Comparison of ENCODE assay signal across 19 cellular contexts in the genomic region with DNA sequence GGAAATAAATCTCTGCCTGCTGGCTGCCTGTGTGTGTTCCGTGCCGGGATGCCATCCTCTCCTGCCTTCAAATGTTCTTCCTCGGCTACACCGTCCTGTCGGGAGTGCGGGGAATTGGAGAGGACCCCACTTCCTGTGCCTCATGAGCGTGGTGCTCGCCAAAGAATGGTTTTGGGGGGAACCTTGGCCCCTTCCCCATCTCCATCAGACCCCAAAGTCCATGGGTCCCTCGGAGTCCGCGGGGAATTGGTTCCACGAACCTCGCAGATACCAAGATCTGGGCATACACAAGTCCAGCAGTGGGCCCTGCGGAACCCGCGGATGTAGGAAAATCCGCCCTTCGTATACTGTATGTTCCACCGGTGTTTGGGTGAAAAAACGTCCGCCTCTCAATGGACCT. TPM values are rescaled to one million over a fixed set of nuclear protein-coding genes. Genes with fewer than 3 reads are reported as not detected.
DNase-seq lines count a peak whose midpoint lies in the region; ATAC-seq and TF ChIP-seq lines count a peak whose summit lies in the region.
"Had no signal": no experiment of that assay in that cellular context is flagged by ENCODE, and none has a peak within 500 bp of the region (broad histone marks: within the 10 kb centered on the region; RNA-seq: fewer than 3 reads in every experiment).

No MANE protein-coding gene starts in this region.

- CTCF ChIA-PET in Caco-2 (lab: Charles Lee), result no interaction called here

- no peaks in the 10 kb centered on the region for H3K9me3 ChIP-seq in CD4-positive, CD25-positive, alpha-beta regulatory T cell (ENCODE audit: control insufficient read depth in 2 of 2, low read length in 2 of 2)
- H3K9me3 ChIP-seq in Caco-2, result no peaks in the 10 kb centered on the region
- H3K9me3 ChIP-seq: prostate gland, SJSA1 had no signal

- no TSS peak for BruUV-seq in Caco-2 (replicated peaks; lab: Mats Ljungman, UMichigan)

- no peak overlapping the region for H3K27ac Mint-ChIP-seq in CD4-positive, CD25-positive, alpha-beta regulatory T cell
- H3K27ac Mint-ChIP-seq in Caco-2 (ENCODE audit: unreplicated experiment) (peak overlapping the region; percentile 79), naive B cell (peak overlapping the region in 2 of 6 donors; percentile 17 to 29)
- peak overlapping the region; percentile 31 for H3K27ac Mint-ChIP-seq in activated T-helper 17 cell treated with anti-CD3 and anti-CD28 coated beads, Interleukin-2, amount 50 U/mL, for 72 hours

- peak overlapping the region in 3 of 4 donors; percentile 31 to 91 (median 85) for H3K4me3 Mint-ChIP-seq in CD4-positive, CD25-positive, alpha-beta regulatory T cell
- H3K4me3 Mint-ChIP-seq in Caco-2 (ENCODE audit: unreplicated experiment) (peak overlapping the region; percentile 86), naive B cell (peak overlapping the region in 5 of 8 donors; percentile 36 to 95 (median 65))
- peak overlapping the region; percentile 89 for H3K4me3 Mint-ChIP-seq in activated T-helper 17 cell treated with anti-CD3 and anti-CD28 coated beads, Interleukin-2, amount 50 U/mL, for 72 hours

- H3K36me3 ChIP-seq in CD4-positive, CD25-positive, alpha-beta regulatory T cell (ENCODE audit: control insufficient read depth, insufficient read depth, low read length), result peaks cover 3% of the 10 kb centered on the region
- no peaks in the 10 kb centered on the region for H3K36me3 ChIP-seq in Caco-2 (ENCODE audit: control insufficient read depth, insufficient read depth, low read length)
- H3K36me3 ChIP-seq: prostate gland had no signal

- no peak for DNase-seq in CD4-positive, CD25-positive, alpha-beta regulatory T cell
- DNase-seq in Caco-2 (no peak), naive B cell (no peak), C1 segment of cervical spinal cord (lab: John Stamatoyannopoulos, UW) (no peak), NK-92 (lab: John Stamatoyannopoulos, UW; ENCODE audit: unreplicated experiment) (no peak), superior temporal gyrus (ENCODE audit: extremely low spot score) (no peak)
- DNase-seq in stimulated activated CD4-positive, alpha-beta T cell treated with anti-CD3 and anti-CD28 coated beads, Interleukin-4, amount 100 ng/mL, for 4 hours, result no peak
- DNase-seq: activated CD8-positive, alpha-beta memory T cell treated with anti-CD3 and anti-CD28 coated beads, Interleukin-2, amount 50 U/mL, for 4 hours; cortex of kidney; HCEC 1CT; NCI-H1417; NCI-H226; substantia nigra had no signal

- no peaks in the 10 kb centered on the region for H3K27me3 ChIP-seq in CD4-positive, CD25-positive, alpha-beta regulatory T cell (ENCODE audit: control insufficient read depth, insufficient read depth, low read length)
- no peaks in the 10 kb centered on the region for H3K27me3 ChIP-seq in Caco-2 (replicated peaks; ENCODE audit: control insufficient read depth, insufficient read depth, low read length)
- H3K27me3 ChIP-seq: SJSA1 had no signal

- H3K36me3 Mint-ChIP-seq in CD4-positive, CD25-positive, alpha-beta regulatory T cell, result peaks cover 10% of the 10 kb centered on the region
- peaks cover 55% of the 10 kb centered on the region for H3K36me3 Mint-ChIP-seq in Caco-2 (ENCODE audit: insufficient read depth, unreplicated experiment)
- peaks cover 31% of the 10 kb centered on the region for H3K36me3 Mint-ChIP-seq in activated T-helper 17 cell treated with anti-CD3 and anti-CD28 coated beads, Interleukin-2, amount 50 U/mL, for 72 hours (ENCODE audit: low read depth)
- peaks cover 0 to 5% of the 10 kb centered on the region in 2 donors for H3K36me3 Mint-ChIP-seq in naive B cell

- peaks cover 32% of the 10 kb centered on the region for H3K4me1 ChIP-seq in CD4-positive, CD25-positive, alpha-beta regulatory T cell (ENCODE audit: control insufficient read depth, insufficient read depth, low read length, poor library complexity, severe bottlenecking)
- H3K4me1 ChIP-seq in Caco-2, result peaks cover 12% of the 10 kb centered on the region

- intact Hi-C loops in Caco-2 (cut with micrococcal nuclease; ENCODE audit: unreplicated experiment), result no loop called here

- H3K9me3 Mint-ChIP-seq in CD4-positive, CD25-positive, alpha-beta regulatory T cell, result peaks cover 0 to 1% (median 0%) of the 10 kb centered on the region in 7 donors
- H3K9me3 Mint-ChIP-seq in Caco-2 (ENCODE audit: unreplicated experiment) (peaks cover 9% of the 10 kb centered on the region), naive B cell (peaks cover 0 to 5% (median 0%) of the 10 kb centered on the region in 7 donors)
- H3K9me3 Mint-ChIP-seq in activated T-helper 17 cell treated with anti-CD3 and anti-CD28 coated beads, Interleukin-2, amount 50 U/mL, for 72 hours, result no peaks in the 10 kb centered on the region

- TF ChIP-seq CTCF in Caco-2 (IDR thresholded peaks at IDR 0.05; ENCODE audit: insufficient read depth in 1 of 2, low read depth in 1 of 2, low read length in 1 of 2, severe bottlenecking in 1 of 2, unreplicated experiment in 1 of 2), result no peak

- ATAC-seq in CD4-positive, CD25-positive, alpha-beta regulatory T cell (ENCODE audit: low read depth in 2 of 2), result no peak
- no peak for ATAC-seq in activated T-helper 17 cell treated with anti-CD3 and anti-CD28 coated beads, Interleukin-2, amount 50 U/mL, for 72 hours (replicated peaks)
- no peak for ATAC-seq in naive B cell (ENCODE audit: low read depth in 2 of 2)
- ATAC-seq: esophagus mucosa had no signal

- H3K4me3 ChIP-seq in CD4-positive, CD25-positive, alpha-beta regulatory T cell (ENCODE audit: low read depth, low read length), result no peak overlapping the region
- no peak overlapping the region for H3K4me3 ChIP-seq in Caco-2 (ENCODE audit: low read depth, low read length)
- H3K4me3 ChIP-seq: prostate gland, SJSA1 had no signal

- H3K4me1 Mint-ChIP-seq in CD4-positive, CD25-positive, alpha-beta regulatory T cell, result peaks cover 15 to 60% (median 41%) of the 10 kb centered on the region in 4 donors
- H3K4me1 Mint-ChIP-seq in Caco-2 (ENCODE audit: low read depth, unreplicated experiment) (peaks cover 22% of the 10 kb centered on the region), naive B cell (peaks cover 42 to 61% (median 60%) of the 10 kb centered on the region in 3 donors)
- H3K4me1 Mint-ChIP-seq in activated T-helper 17 cell treated with anti-CD3 and anti-CD28 coated beads, Interleukin-2, amount 50 U/mL, for 72 hours, result peaks cover 45% of the 10 kb centered on the region

- POLR2A ChIA-PET in Caco-2 (lab: Charles Lee), result no interaction called here

- no peak overlapping the region for H3K27ac ChIP-seq in CD4-positive, CD25-positive, alpha-beta regulatory T cell (ENCODE audit: insufficient read depth, low read length, poor library complexity, severe bottlenecking)
- H3K27ac ChIP-seq: C4-2B, KMS-11, prostate gland, SJSA1 had no signal

- no peaks in the 10 kb centered on the region for H3K27me3 Mint-ChIP-seq in CD4-positive, CD25-positive, alpha-beta regulatory T cell
- H3K27me3 Mint-ChIP-seq in Caco-2 (ENCODE audit: insufficient read depth, unreplicated experiment) (no peaks in the 10 kb centered on the region), naive B cell (no peaks in the 10 kb centered on the region)
- H3K27me3 Mint-ChIP-seq in activated T-helper 17 cell treated with anti-CD3 and anti-CD28 coated beads, Interleukin-2, amount 50 U/mL, for 72 hours, result no peaks in the 10 kb centered on the region

RNA-seq across cellular contexts. Expression of a gene that starts 2.3 kb away (rescaled TPM):
- 12.8 TPM for total RNA-seq in CD4-positive, CD25-positive, alpha-beta regulatory T cell
- under 1 TPM; 0.05 to 0.13 (median 0.10) TPM for polyA plus RNA-seq in CD4-positive, CD25-positive, alpha-beta regulatory T cell
- total RNA-seq in Caco-2 (2022), result 13.2 and 14.5 TPM in 2 replicates
- total RNA-seq in activated T-helper 17 cell treated with anti-CD3 and anti-CD28 coated beads, Interleukin-2, amount 50 U/mL, for 72 hours, result 10 to 100 TPM; 11.9 to 13.2 TPM
- polyA plus RNA-seq in naive B cell (ENCODE audit: low read depth in 6 of 6), result under 1 TPM in 4 of 6 donors, not detected in 2; 0.12 to 0.60 (median 0.18) TPM

RNA-seq across cellular contexts. Expression of a gene that starts 3.0 kb away (rescaled TPM):
- 13.7 TPM for total RNA-seq in CD4-positive, CD25-positive, alpha-beta regulatory T cell
- polyA plus RNA-seq in CD4-positive, CD25-positive, alpha-beta regulatory T cell, result 10 to 100 TPM; 38.5 to 53.7 (median 44.5) TPM
- total RNA-seq in Caco-2 (2022), result 10.8 and 11.1 TPM in 2 replicates
- total RNA-seq in activated T-helper 17 cell treated with anti-CD3 and anti-CD28 coated beads, Interleukin-2, amount 50 U/mL, for 72 hours, result 10 to 100 TPM; 20.1 to 25.3 TPM
- polyA plus RNA-seq in naive B cell (ENCODE audit: low read depth in 6 of 6), result 10 to 100 TPM; 25.1 to 42.1 (median 37.1) TPM

RNA-seq across cellular contexts. Expression of a gene that starts 3.8 kb away (rescaled TPM):
- 13.0 TPM for total RNA-seq in CD4-positive, CD25-positive, alpha-beta regulatory T cell
- polyA plus RNA-seq in CD4-positive, CD25-positive, alpha-beta regulatory T cell, result 1 to 10 TPM; 1.3 to 3.5 (median 1.5) TPM
- total RNA-seq in Caco-2 (2022), result 27.2 and 27.7 TPM in 2 replicates
- 10 to 100 TPM in 1 of 2 donors, 1 to 10 TPM in 1; 8.7 to 12.9 TPM for total RNA-seq in activated T-helper 17 cell treated with anti-CD3 and anti-CD28 coated beads, Interleukin-2, amount 50 U/mL, for 72 hours
- 1 to 10 TPM; 2.3 to 5.2 (median 3.2) TPM for polyA plus RNA-seq in naive B cell (ENCODE audit: low read depth in 6 of 6)

RNA-seq across cellular contexts. Expression of a gene that starts 21.3 kb away (rescaled TPM):
- 11.1 TPM for total RNA-seq in CD4-positive, CD25-positive, alpha-beta regulatory T cell
- polyA plus RNA-seq in CD4-positive, CD25-positive, alpha-beta regulatory T cell, result 1 to 10 TPM; 1.0 to 2.4 (median 1.6) TPM
- 8.5 and 10.2 TPM in 2 replicates for total RNA-seq in Caco-2 (2022)
- total RNA-seq in activated T-helper 17 cell treated with anti-CD3 and anti-CD28 coated beads, Interleukin-2, amount 50 U/mL, for 72 hours, result 1 to 10 TPM; 4.6 to 5.3 TPM
- 1 to 10 TPM in 4 of 6 donors, under 1 TPM in 1, not detected in 1; 0.95 to 3.5 (median 2.7) TPM for polyA plus RNA-seq in naive B cell (ENCODE audit: low read depth in 6 of 6)

RNA-seq across cellular contexts. Expression of a gene that starts 22.5 kb away (rescaled TPM):
- total RNA-seq in CD4-positive, CD25-positive, alpha-beta regulatory T cell, result 4.2 TPM
- polyA plus RNA-seq in CD4-positive, CD25-positive, alpha-beta regulatory T cell, result under 1 TPM in 3 of 4 donors, not detected in 1; 0.13 to 0.24 (median 0.14) TPM
- 26.5 and 30.4 TPM in 2 replicates for total RNA-seq in Caco-2 (2022)
- 1 to 10 TPM; 4.7 to 6.5 TPM for total RNA-seq in activated T-helper 17 cell treated with anti-CD3 and anti-CD28 coated beads, Interleukin-2, amount 50 U/mL, for 72 hours
- polyA plus RNA-seq in naive B cell (ENCODE audit: low read depth in 6 of 6), result under 1 TPM; 0.13 to 0.85 (median 0.40) TPM

Comparison
In these comparisons a context has a peak if more than half of its experiments do, and no peak if none do; other contexts are left out.
1. H3K27ac Mint-ChIP-seq: peak in Caco-2 (single experiment) and activated T-helper 17 cell treated with anti-CD3 and anti-CD28 coated beads, Interleukin-2, amount 50 U/mL, for 72 hours (single experiment); none in CD4-positive, CD25-positive, alpha-beta regulatory T cell (0 of 3).
2. Peak in every context shown above with its lines, with median percentiles within 50 percentile points of each other: H3K4me3 Mint-ChIP-seq.